ENCODE assay signal across 1 cellular context in genomic region chr10:79983286-79983909, GRCh38.
TF ChIP-seq lines count a peak whose summit lies in the region.

No MANE protein-coding gene starts in this region.

TF ChIP-seq in GM23338, 12 proteins besides CTCF, POLR2A, EP300 and RAD21 (continued from another document):
- no peak for TF ChIP-seq ZNF462 (CRISPR knock-in tag; IDR thresholded peaks at IDR 0.05)
- TF ChIP-seq EZH2phosphoT487 (IDR thresholded peaks at IDR 0.05; ENCODE audit: unreplicated experiment) = no peak
- TF ChIP-seq ZNF331 (CRISPR knock-in tag; IDR thresholded peaks at IDR 0.05; ENCODE audit: low read depth) = no peak
- no peak for TF ChIP-seq NANOG (IDR thresholded peaks at IDR 0.05; ENCODE audit: borderline replicate concordance)
- TF ChIP-seq REST (IDR thresholded peaks at IDR 0.05; ENCODE audit: unreplicated experiment) = no peak
- TF ChIP-seq CREB1 (CRISPR knock-in tag; IDR thresholded peaks at IDR 0.05; ENCODE audit: low read depth) = no peak
- TF ChIP-seq ETS1 (IDR thresholded peaks at IDR 0.05) = no peak
- no peak for TF ChIP-seq EZH2 (IDR thresholded peaks at IDR 0.05; ENCODE audit: low read depth, unreplicated experiment)
- TF ChIP-seq STAT1 (IDR thresholded peaks at IDR 0.05; ENCODE audit: unreplicated experiment) = no peak
- no peak for TF ChIP-seq JUNB (IDR thresholded peaks at IDR 0.05; ENCODE audit: unreplicated experiment)
